9 cellular contexts compared by ENCODE assay signal in the genomic region with DNA sequence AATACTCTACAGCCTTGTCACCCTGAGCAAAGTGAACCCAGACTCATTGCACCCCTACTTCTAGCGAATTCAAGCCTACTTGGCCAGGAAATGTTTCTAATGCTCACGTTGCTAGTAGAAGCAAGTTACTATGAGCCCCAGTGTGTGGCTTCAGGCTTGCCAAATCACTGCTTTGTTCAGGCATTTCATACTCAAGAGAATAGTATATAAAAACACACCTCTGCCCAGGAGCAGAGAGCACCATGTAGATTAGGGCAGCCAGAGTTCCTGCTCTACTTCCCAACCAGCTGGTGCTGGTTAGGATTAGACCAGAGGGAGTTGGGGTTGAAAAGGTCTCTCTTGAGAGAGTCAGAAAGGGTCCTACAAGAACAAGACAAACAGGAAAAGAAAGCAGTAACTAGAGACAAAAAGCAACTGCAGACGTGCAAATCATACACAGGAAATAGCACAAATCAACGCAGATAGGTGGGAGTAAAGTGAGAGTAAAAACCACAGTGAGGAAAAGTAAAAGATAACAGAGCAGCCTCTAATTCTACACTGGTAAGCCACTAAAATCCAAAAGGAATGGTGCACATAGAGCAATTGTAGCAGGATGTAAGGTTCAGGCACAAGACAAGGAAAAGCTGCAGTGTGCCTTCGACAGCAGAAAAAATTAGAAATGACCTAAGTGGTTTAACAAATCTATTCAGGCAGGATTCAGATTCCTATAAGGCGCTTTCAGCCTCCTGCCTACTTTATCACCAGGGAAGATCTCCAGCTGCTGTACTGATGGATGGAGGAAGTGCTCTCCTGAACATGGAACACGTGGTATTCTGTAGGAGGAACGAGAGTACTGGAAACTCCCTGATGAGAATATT. TPM values are rescaled to one million over a fixed set of nuclear protein-coding genes. Genes with fewer than 3 reads are reported as not detected.
DNase-seq lines count a peak whose midpoint lies in the region; ATAC-seq, FAIRE-seq and TF ChIP-seq lines count a peak whose summit lies in the region.
"Had no signal": no experiment of that assay in that cellular context is flagged by ENCODE, and none has a peak within 500 bp of the region (broad histone marks: within the 10 kb centered on the region; RNA-seq: fewer than 3 reads in every experiment).

No MANE protein-coding gene starts in this region.

- no peaks in the 10 kb centered on the region for H3K4me1 ChIP-seq in HEK293 (ENCODE audit: control insufficient read depth, insufficient read depth, low read length)
- H3K4me1 ChIP-seq: A549 had no signal

- DNase-seq in NCI-H1417 (lab: John Stamatoyannopoulos, UW) (peak in 2 of 3 experiments; percentile 3 to 7), NCI-H1417 treated with DMSO at 0.1 percent for 48 hours (lab: John Stamatoyannopoulos, UW) (no peak), RPMI7951 (ENCODE audit: low read depth) (peak; percentile 23), lung microvascular endothelial cell (ENCODE audit: low read depth in 2 of 2) (peak; percentile 23 to 32), NCI-H128 (lab: John Stamatoyannopoulos, UW; ENCODE audit: unreplicated experiment) (no peak), urothelium cell line (ENCODE audit: low spot score) (no peak)

- H3K9me3 ChIP-seq in HEK293 (ENCODE audit: control insufficient read depth, insufficient read depth, low read depth, low read length), result no peaks in the 10 kb centered on the region
- H3K9me3 ChIP-seq: A549 had no signal

- H3K36me3 ChIP-seq in HEK293 (ENCODE audit: control insufficient read depth in 2 of 2, insufficient read depth in 1 of 2, low read length in 2 of 2), result no peaks in the 10 kb centered on the region

- no peak overlapping the region for H3K4me3 ChIP-seq in HEK293 (ENCODE audit: low read depth, low read length)
- H3K4me3 ChIP-seq: A549 had no signal

- CTCF ChIA-PET in HEK293 (lab: Yijun Ruan, JAX), result no interaction called here

- TF ChIP-seq CTCF in HEK293 (tag by site-specific recombination; IDR thresholded peaks at IDR 0.05), result no peak

- no peak overlapping the region for H3K27ac ChIP-seq in HEK293 (ENCODE audit: extremely low read depth, low read depth, low read length)
- H3K27ac ChIP-seq: A549 had no signal

- POLR2A ChIA-PET in HEK293 (lab: Yijun Ruan, JAX), result no interaction called here

- FAIRE-seq in urothelium cell line (lab: Jason Lieb, UNC), result no peak
- FAIRE-seq: A549 had no signal

- no peak for ATAC-seq in GM18519 (IDR thresholded peaks at IDR 0.05; ENCODE audit: low FRiP score, unreplicated experiment)
- ATAC-seq: A549 had no signal

TF ChIP-seq in HEK293, 187 proteins besides CTCF, POLR2A, EP300 and RAD21:
- TF ChIP-seq ZNF558 (tag by site-specific recombination; IDR thresholded peaks at IDR 0.05), result no peak
- TF ChIP-seq PRDM1 (tag by site-specific recombination; IDR thresholded peaks at IDR 0.05), result 0 out of 2 replicates have a peak, but pooled peaks have one; percentile 17
- TF ChIP-seq ZNF335 (tag by site-specific recombination; conservative IDR thresholded peaks at IDR 0.05), result peak; percentile 64
- TF ChIP-seq ZNF202 (tag by site-specific recombination; IDR thresholded peaks at IDR 0.05; ENCODE audit: borderline replicate concordance), result no peak
- TF ChIP-seq ZIC2 (tag by site-specific recombination; IDR thresholded peaks at IDR 0.05), result peak; percentile 18; the same call in 1 of the 2 replicates
- TF ChIP-seq ZBTB17 (tag by site-specific recombination; IDR thresholded peaks at IDR 0.05), result peak; percentile 88

RNA-seq across cellular contexts. Expression of a gene that starts 49.6 kb away (rescaled TPM):
- 48.5 and 54.9 TPM in 2 replicates for total RNA-seq in RPMI7951 (2014; rRNA removed; shearing (Covaris generic))
- 57.5 and 58.7 TPM in 2 replicates for total RNA-seq in lung microvascular endothelial cell

Comparison
In these comparisons a context has a peak if more than half of its experiments do, and no peak if none do; other contexts are left out.
1. DNase-seq: peak in NCI-H1417 (2 of 3), RPMI7951 (single experiment) and lung microvascular endothelial cell (2 of 2); none in NCI-H1417 treated with DMSO at 0.1 percent for 48 hours (single experiment), NCI-H128 (single experiment) and urothelium cell line (single experiment).